ENCODE assay signal across 1 cellular context in genomic region chr5:43514816-43515677, GRCh38.
TF ChIP-seq lines count a peak whose summit lies in the region.

TSS of gene C5orf34 (minus strand) at chr5:43515148. CDS start at chr5:43509339, 5,809 bp downstream.

TF ChIP-seq in SK-N-SH, 30 proteins besides CTCF, POLR2A, EP300 and RAD21 (continued from another document):
- TF ChIP-seq, protein P1, sequence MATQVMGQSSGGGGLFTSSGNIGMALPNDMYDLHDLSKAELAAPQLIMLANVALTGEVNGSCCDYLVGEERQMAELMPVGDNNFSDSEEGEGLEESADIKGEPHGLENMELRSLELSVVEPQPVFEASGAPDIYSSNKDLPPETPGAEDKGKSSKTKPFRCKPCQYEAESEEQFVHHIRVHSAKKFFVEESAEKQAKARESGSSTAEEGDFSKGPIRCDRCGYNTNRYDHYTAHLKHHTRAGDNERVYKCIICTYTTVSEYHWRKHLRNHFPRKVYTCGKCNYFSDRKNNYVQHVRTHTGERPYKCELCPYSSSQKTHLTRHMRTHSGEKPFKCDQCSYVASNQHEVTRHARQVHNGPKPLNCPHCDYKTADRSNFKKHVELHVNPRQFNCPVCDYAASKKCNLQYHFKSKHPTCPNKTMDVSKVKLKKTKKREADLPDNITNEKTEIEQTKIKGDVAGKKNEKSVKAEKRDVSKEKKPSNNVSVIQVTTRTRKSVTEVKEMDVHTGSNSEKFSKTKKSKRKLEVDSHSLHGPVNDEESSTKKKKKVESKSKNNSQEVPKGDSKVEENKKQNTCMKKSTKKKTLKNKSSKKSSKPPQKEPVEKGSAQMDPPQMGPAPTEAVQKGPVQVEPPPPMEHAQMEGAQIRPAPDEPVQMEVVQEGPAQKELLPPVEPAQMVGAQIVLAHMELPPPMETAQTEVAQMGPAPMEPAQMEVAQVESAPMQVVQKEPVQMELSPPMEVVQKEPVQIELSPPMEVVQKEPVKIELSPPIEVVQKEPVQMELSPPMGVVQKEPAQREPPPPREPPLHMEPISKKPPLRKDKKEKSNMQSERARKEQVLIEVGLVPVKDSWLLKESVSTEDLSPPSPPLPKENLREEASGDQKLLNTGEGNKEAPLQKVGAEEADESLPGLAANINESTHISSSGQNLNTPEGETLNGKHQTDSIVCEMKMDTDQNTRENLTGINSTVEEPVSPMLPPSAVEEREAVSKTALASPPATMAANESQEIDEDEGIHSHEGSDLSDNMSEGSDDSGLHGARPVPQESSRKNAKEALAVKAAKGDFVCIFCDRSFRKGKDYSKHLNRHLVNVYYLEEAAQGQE (IDR thresholded peaks at IDR 0.05; ENCODE audit: low read depth, low read length): peak; percentile 23; the same call in 1 of the 2 replicates
- no peak for TF ChIP-seq TCF12 (IDR thresholded peaks at IDR 0.05)
- peak; percentile 77 for TF ChIP-seq ELF1 (IDR thresholded peaks at IDR 0.05)
- TF ChIP-seq SMC3 (IDR thresholded peaks at IDR 0.05; ENCODE audit: low read depth, low read length): 0 out of 2 replicates have a peak, but pooled peaks have one; percentile 2
- TF ChIP-seq GABPA (IDR thresholded peaks at IDR 0.05; ENCODE audit: low read depth): peak; percentile 96
- TF ChIP-seq EZH2phosphoT487 (IDR thresholded peaks at IDR 0.05; ENCODE audit: borderline replicate concordance, low read depth): no peak
- no peak for TF ChIP-seq RXRA (IDR thresholded peaks at IDR 0.05; ENCODE audit: borderline replicate concordance, low read depth)
- no peak for TF ChIP-seq NFIC (IDR thresholded peaks at IDR 0.05; ENCODE audit: borderline replicate concordance)
- no peak for TF ChIP-seq RFX5 (IDR thresholded peaks at IDR 0.05; ENCODE audit: low read length)
- peak; percentile 90 for TF ChIP-seq TAF1 (IDR thresholded peaks at IDR 0.05; ENCODE audit: borderline replicate concordance, low read depth, low read length)
- TF ChIP-seq PBX3 (IDR thresholded peaks at IDR 0.05): peak; percentile 33; the same call in 1 of the 2 replicates
- no peak for TF ChIP-seq MEF2A (IDR thresholded peaks at IDR 0.05; ENCODE audit: borderline replicate concordance, low read depth)
- TF ChIP-seq ZBTB33 (IDR thresholded peaks at IDR 0.05; ENCODE audit: borderline replicate concordance, low read depth): no peak
- TF ChIP-seq MXI1 (IDR thresholded peaks at IDR 0.05; ENCODE audit: low read depth, low read length): peak; percentile 94
- TF ChIP-seq, protein P2, sequence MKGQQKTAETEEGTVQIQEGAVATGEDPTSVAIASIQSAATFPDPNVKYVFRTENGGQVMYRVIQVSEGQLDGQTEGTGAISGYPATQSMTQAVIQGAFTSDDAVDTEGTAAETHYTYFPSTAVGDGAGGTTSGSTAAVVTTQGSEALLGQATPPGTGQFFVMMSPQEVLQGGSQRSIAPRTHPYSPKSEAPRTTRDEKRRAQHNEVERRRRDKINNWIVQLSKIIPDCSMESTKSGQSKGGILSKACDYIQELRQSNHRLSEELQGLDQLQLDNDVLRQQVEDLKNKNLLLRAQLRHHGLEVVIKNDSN (IDR thresholded peaks at IDR 0.05; ENCODE audit: borderline replicate concordance, low read depth): no peak
- no peak for TF ChIP-seq IRF3 (IDR thresholded peaks at IDR 0.05; ENCODE audit: low read depth, low read length)
- peak; percentile 80 for TF ChIP-seq CHD2 (IDR thresholded peaks at IDR 0.05; ENCODE audit: low read length, partially characterized antibody)
- no peak for TF ChIP-seq NRF1 (IDR thresholded peaks at IDR 0.05; ENCODE audit: low read depth, low read length)
- no peak for TF ChIP-seq FOSL2 (IDR thresholded peaks at IDR 0.05; ENCODE audit: borderline replicate concordance, low read depth)
- no peak for TF ChIP-seq JUND (IDR thresholded peaks at IDR 0.05)
- peak; percentile 37; the same call in 1 of the 2 replicates for TF ChIP-seq FOXJ3 (CRISPR knock-in tag; IDR thresholded peaks at IDR 0.05)
- TF ChIP-seq GATA2 (CRISPR knock-in tag; IDR thresholded peaks at IDR 0.05): no peak
- TF ChIP-seq POLR2AphosphoS5 (IDR thresholded peaks at IDR 0.05; ENCODE audit: low read depth, low read length): peak; percentile 95
- TF ChIP-seq, protein P3, sequence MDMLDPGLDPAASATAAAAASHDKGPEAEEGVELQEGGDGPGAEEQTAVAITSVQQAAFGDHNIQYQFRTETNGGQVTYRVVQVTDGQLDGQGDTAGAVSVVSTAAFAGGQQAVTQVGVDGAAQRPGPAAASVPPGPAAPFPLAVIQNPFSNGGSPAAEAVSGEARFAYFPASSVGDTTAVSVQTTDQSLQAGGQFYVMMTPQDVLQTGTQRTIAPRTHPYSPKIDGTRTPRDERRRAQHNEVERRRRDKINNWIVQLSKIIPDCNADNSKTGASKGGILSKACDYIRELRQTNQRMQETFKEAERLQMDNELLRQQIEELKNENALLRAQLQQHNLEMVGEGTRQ (IDR thresholded peaks at IDR 0.05; ENCODE audit: borderline replicate concordance, low read depth, low read length): no peak
